Comparison of ENCODE assay signal across 23 cellular contexts in the genomic region with DNA sequence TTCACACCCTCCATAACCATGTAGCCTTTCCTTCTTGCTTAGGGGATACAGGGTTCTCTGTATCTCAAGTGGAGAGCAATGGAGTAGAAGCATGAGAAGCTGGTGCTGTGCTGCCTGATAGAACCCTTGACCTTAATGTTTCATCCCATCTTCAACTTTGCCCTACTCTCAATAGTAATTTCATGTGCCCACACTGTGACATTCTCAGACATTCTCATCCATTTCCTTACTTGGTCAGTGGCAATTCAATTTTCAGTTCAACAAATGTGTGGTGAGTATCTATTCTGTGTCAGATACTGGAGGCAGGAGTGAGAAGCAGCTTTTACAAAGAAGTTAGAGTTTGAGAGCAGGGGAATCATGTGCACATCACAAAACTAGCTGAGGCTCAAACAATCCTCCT. TPM values are rescaled to one million over a fixed set of nuclear protein-coding genes. Genes with fewer than 3 reads are reported as not detected.
"Had no signal": no experiment of that assay in that cellular context is flagged by ENCODE, and none has a peak within 500 bp of the region (broad histone marks: within the 10 kb centered on the region; RNA-seq: fewer than 3 reads in every experiment).

No MANE protein-coding gene starts in this region.

- H3K27me3 Mint-ChIP-seq: dendritic cell treated with granulocyte-macrophage colony-stimulating factor and Interleukin-4, amounts not matched to agents 40 ng/mL and 50 ng/mL, for 4 days; effector memory CD8-positive, alpha-beta T cell had no signal

- H3K27ac Mint-ChIP-seq: dendritic cell treated with granulocyte-macrophage colony-stimulating factor and Interleukin-4, amounts not matched to agents 40 ng/mL and 50 ng/mL, for 4 days; effector memory CD8-positive, alpha-beta T cell; endodermal cell; mesothelial cell of epicardium had no signal

- H3K4me1 Mint-ChIP-seq: mesothelial cell of epicardium had no signal

- H3K4me3 Mint-ChIP-seq: dendritic cell treated with granulocyte-macrophage colony-stimulating factor and Interleukin-4, amounts not matched to agents 40 ng/mL and 50 ng/mL, for 4 days; effector memory CD8-positive, alpha-beta T cell; endodermal cell; mesothelial cell of epicardium had no signal

- ATAC-seq: effector memory CD8-positive, alpha-beta T cell; esophagus mucosa; gastrocnemius medialis; heart right ventricle; left cardiac atrium; left lung; left ventricle myocardium superior; lower lobe of right lung; mucosa of descending colon had no signal

- DNase-seq: effector CD8-positive, alpha-beta T cell; effector memory CD8-positive, alpha-beta T cell; endodermal cell; erythroblast; esophagus squamous epithelium; foreskin fibroblast; foreskin melanocyte; gastrocnemius medialis; glutamatergic neuron; head of caudate nucleus; heart right ventricle; hippocampal formation; left cardiac atrium; left lung; left ventricle myocardium superior; lower lobe of right lung; mesenchymal stem cell; mucosa of descending colon had no signal

RNA-seq across cellular contexts. Expression of a gene that starts 52.0 kb away (rescaled TPM):
- total RNA-seq: esophagus mucosa, gastrocnemius medialis, heart right ventricle, kidney epithelial cell, left cardiac atrium, left ventricle myocardium superior, mesenteric fat pad, mucosa of descending colon had no signal
